9 cellular contexts compared by ENCODE assay signal in the genomic region with DNA sequence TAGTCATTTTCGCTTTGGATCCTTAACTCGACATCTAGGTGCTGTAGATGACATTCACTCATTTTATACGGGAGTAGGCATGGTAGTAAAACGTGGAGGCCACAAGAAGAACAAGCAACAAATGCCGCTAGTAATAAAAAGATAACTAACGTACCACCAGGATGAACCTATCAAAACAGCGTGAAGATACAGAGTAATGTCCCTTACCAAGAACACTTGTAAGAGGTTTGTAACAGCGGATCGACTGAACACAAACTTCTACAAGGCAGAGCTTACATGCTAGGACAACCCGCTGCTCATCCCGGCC. TPM values are rescaled to one million over a fixed set of nuclear protein-coding genes. Genes with fewer than 3 reads are reported as not detected.
DNase-seq lines count a peak whose midpoint lies in the region; ATAC-seq, FAIRE-seq and TF ChIP-seq lines count a peak whose summit lies in the region.
"Had no signal": no experiment of that assay in that cellular context is flagged by ENCODE, and none has a peak within 500 bp of the region (broad histone marks: within the 10 kb centered on the region; RNA-seq: fewer than 3 reads in every experiment).

No MANE protein-coding gene starts in this region.

- H3K4ac ChIP-seq in IMR-90 (ENCODE audit: low read depth, low read length), result peak overlapping the region; percentile 80

- no CpG with 5 or more reads among the region's 11 CpGs for WGBS in IMR-90 (ENCODE audit: extremely low coverage in 2 of 2, insufficient read length in 1 of 2), 2 experiments

- intact Hi-C loops in IMR-90 (cut with micrococcal nuclease), result no loop called here

- H3K9ac ChIP-seq in IMR-90 (ENCODE audit: low read depth, low read length), result peak overlapping the region; percentile 94

- no peak overlapping the region; the same call in none of the 2 replicates for H4K91ac ChIP-seq in IMR-90 (ENCODE audit: insufficient read depth, low read depth, low read length)

- no peak overlapping the region for H3K18ac ChIP-seq in IMR-90 (ENCODE audit: low read depth, low read length)

- H2AK5ac ChIP-seq in IMR-90 (ENCODE audit: low read depth, low read length), result peak overlapping the region; percentile 43; the same call in 1 of the 2 replicates

- peaks cover 0 to 21% of the 10 kb centered on the region in 2 experiments; a peak in 2 of 4 replicates for H3K79me1 ChIP-seq in IMR-90 (ENCODE audit: low read depth in 1 of 2, low read length in 2 of 2)

- CTCF ChIA-PET in IMR-90 (lab: Yijun Ruan, JAX), result no interaction called here

- TF ChIP-seq CTCF in IMR-90 (conservative IDR thresholded peaks at IDR 0.05; ENCODE audit: low read depth, low read length), result no peak

- H3K9me3 ChIP-seq in IMR-90 (ENCODE audit: control insufficient read depth, insufficient read depth, low read length), result no peaks in the 10 kb centered on the region

- H2BK20ac ChIP-seq in IMR-90 (ENCODE audit: low read depth, low read length), result no peak overlapping the region

- TF ChIP-seq RAD21 in IMR-90 (IDR thresholded peaks at IDR 0.05; ENCODE audit: low read length), result no peak

- peak overlapping the region in 1 of 2 experiments; percentile 20; a peak in 1 of 4 replicates for H4K8ac ChIP-seq in IMR-90 (ENCODE audit: low read depth in 2 of 2, low read length in 2 of 2)

- H3K4me2 ChIP-seq in IMR-90 (ENCODE audit: low read depth, low read length), result peak overlapping the region; percentile 88

- H3K27me3 Mint-ChIP-seq in naive B cell, result no peaks in the 10 kb centered on the region

- ATAC-seq in IMR-90 (ENCODE audit: low read depth) (peak; percentile 19; the same call in 1 of the 2 replicates), naive B cell (ENCODE audit: low read depth in 2 of 2) (no peak)

- peak overlapping the region; percentile 87 for H3K56ac ChIP-seq in IMR-90 (ENCODE audit: extremely low read depth, insufficient read depth, low read length)

- H3K4me1 ChIP-seq in IMR-90 (ENCODE audit: control insufficient read depth, insufficient read depth, low read length), result peaks cover 4% of the 10 kb centered on the region

- H4K5ac ChIP-seq in IMR-90 (ENCODE audit: low read depth, low read length), result no peak overlapping the region

- TSS peak; percentile 54 for BruUV-seq in IMR-90 (replicated peaks; lab: Mats Ljungman, UMichigan)

- no peak overlapping the region for H2BK15ac ChIP-seq in IMR-90 (ENCODE audit: low read depth, low read length)

- peak overlapping the region; percentile 82 for H3K14ac ChIP-seq in IMR-90 (replicated peaks; ENCODE audit: low read depth, low read length)

- H3K36me3 ChIP-seq in IMR-90 (ENCODE audit: control insufficient read depth, insufficient read depth, low read length), result no peaks in the 10 kb centered on the region

- no peak for DNase-seq in GM18507 (ENCODE audit: extremely low spot score, insufficient read length, low read depth)
- DNase-seq in IMR-90, result no peak
- no peak for DNase-seq in naive B cell
- DNase-seq in frontal cortex (ENCODE audit: low spot score in 2 of 2), result no peak
- no peak for DNase-seq in NCI-H774 (lab: John Stamatoyannopoulos, UW)
- DNase-seq in NK-92 (lab: John Stamatoyannopoulos, UW; ENCODE audit: unreplicated experiment), result no peak
- no peak for DNase-seq in cerebellar cortex (ENCODE audit: low spot score)

- peak overlapping the region; percentile 97 for H3K4me3 ChIP-seq in IMR-90 (ENCODE audit: insufficient read depth, low read depth, low read length)

- no peaks in the 10 kb centered on the region for H3K36me3 Mint-ChIP-seq in naive B cell

- no peaks in the 10 kb centered on the region for H3K9me1 ChIP-seq in IMR-90 (ENCODE audit: insufficient read depth, low read length)

- dilution Hi-C loops in IMR-90 (cut with HindIII; ENCODE audit: low sequenced_read_pairs, unreplicated experiment), result no loop called here

- peak overlapping the region; percentile 92 to 98 (median 97) for H3K27ac Mint-ChIP-seq in naive B cell

- peak overlapping the region; percentile 95 for H3K23ac ChIP-seq in IMR-90 (ENCODE audit: low read depth, low read length)

- POLR2A ChIA-PET in IMR-90 (lab: Charles Lee; ENCODE audit: unreplicated experiment), result no interaction called here

- H3K9me3 Mint-ChIP-seq in naive B cell, result no peaks in the 10 kb centered on the region

- peak overlapping the region; percentile 98 for H2AFZ ChIP-seq in IMR-90 (replicated peaks; ENCODE audit: low read length, poor library complexity)

- H3K4me1 Mint-ChIP-seq in naive B cell, result peaks cover 30 to 64% (median 50%) of the 10 kb centered on the region in 3 donors

- no peak overlapping the region for H2BK120ac ChIP-seq in IMR-90 (ENCODE audit: low read depth, low read length)

- H3K27me3 ChIP-seq in IMR-90 (ENCODE audit: control insufficient read depth, insufficient read depth, low read length), result no peaks in the 10 kb centered on the region

- H2BK5ac ChIP-seq in IMR-90 (ENCODE audit: low read depth, low read length, poor library complexity, severe bottlenecking), result peak overlapping the region; percentile 66

- peak overlapping the region; percentile 95 to 99 (median 98) for H3K4me3 Mint-ChIP-seq in naive B cell

- in situ Hi-C loops in IMR-90 (cut with MboI; ENCODE audit: low sequenced_read_pairs), result no loop called here

- peak; percentile 52 for FAIRE-seq in GM18507 (lab: Jason Lieb, UNC)
- FAIRE-seq in frontal cortex (lab: Jason Lieb, UNC), result no peak
- FAIRE-seq: TTC549 had no signal

- H3K27ac ChIP-seq in IMR-90 (ENCODE audit: insufficient read depth, low read length) (peak overlapping the region; percentile 79), cingulate gyrus (ENCODE audit: low read depth, low read length) (peak overlapping the region; percentile 97)

- TF ChIP-seq POLR2A in IMR-90 (IDR thresholded peaks at IDR 0.05; ENCODE audit: low read depth, low read length), result no peak

- H4K20me1 ChIP-seq in IMR-90 (ENCODE audit: insufficient read depth, low read length), result peaks cover 44% of the 10 kb centered on the region

- H2AK9ac ChIP-seq in IMR-90 (replicated peaks; ENCODE audit: low read depth, low read length, poor library complexity), result peak overlapping the region; percentile 87

TF ChIP-seq in IMR-90, 13 proteins besides CTCF, POLR2A, EP300 and RAD21:
- TF ChIP-seq FOS (IDR thresholded peaks at IDR 0.05; ENCODE audit: low read depth, low read length) (no peak), RCOR1 (IDR thresholded peaks at IDR 0.05; ENCODE audit: insufficient replicate concordance, low read length) (no peak)

RNA-seq across cellular contexts. Expression of a gene that starts 0.7 kb away (rescaled TPM):
- total RNA-seq in IMR-90 (2012; rRNA removed) (51.4 and 102 TPM in 2 replicates), frontal cortex (46.9 TPM)
- polyA plus RNA-seq in IMR-90 (2012; rRNA removed) (17.4 and 26.9 TPM in 2 replicates), naive B cell (ENCODE audit: low read depth in 6 of 6) (10 to 100 TPM; 19.1 to 35.2 (median 20.6) TPM)
- polyA plus RNA-seq in IMR-90 (2012; cell fraction: cytosol; rRNA removed), result 7.3 and 10.6 TPM in 2 replicates
- polyA plus RNA-seq in IMR-90 (2012; cell fraction: nucleus; rRNA removed; ENCODE audit: low replicate concordance), result 14.3 and 40.2 TPM in 2 replicates
